1 cellular context compared by ENCODE assay signal in the genomic region with DNA sequence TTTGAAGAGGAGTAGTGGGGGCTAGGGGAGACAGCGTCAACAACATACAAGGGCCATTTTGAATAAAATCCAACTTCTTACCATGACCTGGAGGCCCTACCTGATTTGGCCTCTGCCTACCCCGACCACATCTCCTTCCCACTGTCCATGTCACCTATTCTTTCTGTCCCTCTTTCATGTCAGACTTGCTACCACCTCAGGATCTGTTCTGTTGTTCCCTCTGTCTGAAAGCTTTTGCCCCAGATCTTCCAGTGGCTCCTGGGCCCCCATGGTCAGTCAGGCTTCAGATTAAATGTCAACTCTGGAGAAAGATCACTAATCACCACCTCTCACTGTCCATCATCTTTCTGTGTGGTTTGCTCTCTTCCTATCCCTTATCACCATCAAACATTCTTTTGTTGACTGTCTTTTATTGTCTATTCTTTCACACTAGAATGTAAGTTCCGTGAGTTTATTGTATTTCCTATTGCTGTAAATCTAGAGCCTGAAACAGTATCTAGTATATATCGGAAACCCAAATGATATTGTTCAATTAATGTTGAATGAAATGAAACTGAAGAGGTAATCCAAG.
TF ChIP-seq lines count a peak whose summit lies in the region.

No MANE protein-coding gene starts in this region.

TF ChIP-seq in IMR-90, 13 proteins besides CTCF, POLR2A, EP300 and RAD21 (continued from another document):
- TF ChIP-seq CEBPB (IDR thresholded peaks at IDR 0.05; ENCODE audit: low read depth, low read length) (no peak), RFX5 (IDR thresholded peaks at IDR 0.05; ENCODE audit: low read depth, low read length) (no peak), RCOR1 (IDR thresholded peaks at IDR 0.05; ENCODE audit: insufficient replicate concordance, low read length) (no peak), NFE2L2 (IDR thresholded peaks at IDR 0.05; ENCODE audit: low read depth, low read length) (no peak), CHD1 (IDR thresholded peaks at IDR 0.05; ENCODE audit: low read depth, low read length) (no peak)
- TF ChIP-seq, protein P1, sequence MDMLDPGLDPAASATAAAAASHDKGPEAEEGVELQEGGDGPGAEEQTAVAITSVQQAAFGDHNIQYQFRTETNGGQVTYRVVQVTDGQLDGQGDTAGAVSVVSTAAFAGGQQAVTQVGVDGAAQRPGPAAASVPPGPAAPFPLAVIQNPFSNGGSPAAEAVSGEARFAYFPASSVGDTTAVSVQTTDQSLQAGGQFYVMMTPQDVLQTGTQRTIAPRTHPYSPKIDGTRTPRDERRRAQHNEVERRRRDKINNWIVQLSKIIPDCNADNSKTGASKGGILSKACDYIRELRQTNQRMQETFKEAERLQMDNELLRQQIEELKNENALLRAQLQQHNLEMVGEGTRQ (IDR thresholded peaks at IDR 0.05; ENCODE audit: low read depth, low read length), result no peak
